ENCODE assay signal across 14 cellular contexts in genomic region chr5:14444988-14445387, GRCh38.
A peak's percentile ranks its signal among the peaks of the same experiment; 100 is the strongest.
DNase-seq lines count a peak whose midpoint lies in the region; ATAC-seq and TF ChIP-seq lines count a peak whose summit lies in the region.
"Had no signal": no experiment of that assay in that cellular context is flagged by ENCODE, and none has a peak within 500 bp of the region (broad histone marks: within the 10 kb centered on the region; RNA-seq: fewer than 3 reads in every experiment).

No MANE protein-coding gene starts in this region.

- 58 to 66% methylated on average over 4 of the region's 4 CpGs for WGBS in upper lobe of left lung, 2 donors

- H3K27ac ChIP-seq in upper lobe of left lung = no peak overlapping the region
- H3K27ac ChIP-seq: C4-2B had no signal

- H3K36me3 ChIP-seq in BE2C (no peaks in the 10 kb centered on the region; the same call in 1 of the 2 replicates), upper lobe of left lung (peaks cover 0 to 9% (median 4%) of the 10 kb centered on the region in 4 donors)

- H3K4me3 Mint-ChIP-seq in endothelial cell (ENCODE audit: unreplicated experiment) = no peak overlapping the region
- H3K4me3 Mint-ChIP-seq in neural crest cell = peak overlapping the region; percentile 16
- no peak overlapping the region for H3K4me3 Mint-ChIP-seq in activated T-cell treated with anti-CD3 and anti-CD28 coated beads, Interleukin-2, amount 50 U/mL, for 72 hours
- H3K4me3 Mint-ChIP-seq: activated CD4-positive, alpha-beta T cell treated with anti-CD3 and anti-CD28 coated beads for 36 hours had no signal

- no peak for TF ChIP-seq EP300 in upper lobe of left lung (IDR thresholded peaks at IDR 0.05)

- no peaks in the 10 kb centered on the region for H3K9me3 Mint-ChIP-seq in endothelial cell (ENCODE audit: unreplicated experiment)
- no peaks in the 10 kb centered on the region for H3K9me3 Mint-ChIP-seq in neural crest cell
- H3K9me3 Mint-ChIP-seq in activated T-cell treated with anti-CD3 and anti-CD28 coated beads, Interleukin-2, amount 50 U/mL, for 72 hours = no peaks in the 10 kb centered on the region

- H3K4me1 ChIP-seq in BE2C (peaks cover 41% of the 10 kb centered on the region), upper lobe of left lung (peaks cover 5 to 25% (median 6%) of the 10 kb centered on the region in 4 donors)

- DNase-seq in BE2C (no peak), NCI-H69 (lab: John Stamatoyannopoulos, UW) (peak; percentile 66), endothelial cell (ENCODE audit: low spot score) (no peak), neural crest cell (ENCODE audit: low read depth, low spot score) (no peak), Ammon's horn (ENCODE audit: low spot score) (no peak), upper lobe of left lung (no peak)
- DNase-seq in activated T-cell treated with anti-CD3 and anti-CD28 coated beads, Interleukin-2, amount 50 U/mL, for 72 hours = no peak
- DNase-seq: activated CD4-positive, alpha-beta T cell treated with anti-CD3 and anti-CD28 coated beads for 36 hours; activated naive CD4-positive, alpha-beta T cell; cortex of kidney; NCI-H2227 treated with DMSO at 0.1 percent for 48 hours; stimulated activated naive CD4-positive, alpha-beta T cell treated with Interleukin-2 at 50 U/mL for 16 hours had no signal

- H3K36me3 Mint-ChIP-seq in endothelial cell (ENCODE audit: low read depth, unreplicated experiment) (peaks cover 36% of the 10 kb centered on the region), neural crest cell (ENCODE audit: low read depth) (no peaks in the 10 kb centered on the region)
- H3K36me3 Mint-ChIP-seq in activated T-cell treated with anti-CD3 and anti-CD28 coated beads, Interleukin-2, amount 50 U/mL, for 72 hours (ENCODE audit: insufficient read depth in 2 of 2) = no peaks in the 10 kb centered on the region

- H3K4me1 Mint-ChIP-seq in endothelial cell (ENCODE audit: unreplicated experiment) (peaks cover 72% of the 10 kb centered on the region), neural crest cell (peaks cover 90% of the 10 kb centered on the region)
- H3K4me1 Mint-ChIP-seq in activated T-cell treated with anti-CD3 and anti-CD28 coated beads, Interleukin-2, amount 50 U/mL, for 72 hours (ENCODE audit: low read depth) = peaks cover 13% of the 10 kb centered on the region

- H3K27me3 ChIP-seq in BE2C (no peaks in the 10 kb centered on the region), upper lobe of left lung (no peaks in the 10 kb centered on the region)

- H3K9me3 ChIP-seq in BE2C (no peaks in the 10 kb centered on the region), upper lobe of left lung (no peaks in the 10 kb centered on the region)

- H3K27me3 Mint-ChIP-seq in endothelial cell (ENCODE audit: unreplicated experiment) (peaks cover 7% of the 10 kb centered on the region), neural crest cell (ENCODE audit: low read depth) (no peaks in the 10 kb centered on the region)
- H3K27me3 Mint-ChIP-seq in activated T-cell treated with anti-CD3 and anti-CD28 coated beads, Interleukin-2, amount 50 U/mL, for 72 hours (ENCODE audit: low read depth) = peaks cover 9% of the 10 kb centered on the region
- H3K27me3 Mint-ChIP-seq: activated CD4-positive, alpha-beta T cell treated with anti-CD3 and anti-CD28 coated beads for 36 hours had no signal

- ATAC-seq in GM21367 (IDR thresholded peaks at IDR 0.05; ENCODE audit: unreplicated experiment) (no peak), upper lobe of left lung (ENCODE audit: low FRiP score in 2 of 2) (no peak)
- ATAC-seq in activated T-cell treated with anti-CD3 and anti-CD28 coated beads, Interleukin-2, amount 50 U/mL, for 72 hours (replicated peaks in 1 of 2) = no peak
- ATAC-seq: activated CD4-positive, alpha-beta T cell treated with anti-CD3 and anti-CD28 coated beads for 36 hours had no signal

- TF ChIP-seq CTCF in BE2C (IDR thresholded peaks at IDR 0.05; ENCODE audit: low read depth, low read length) (no peak), endothelial cell (IDR thresholded peaks at IDR 0.05; ENCODE audit: unreplicated experiment) (no peak), neural crest cell (conservative IDR thresholded peaks at IDR 0.05) (no peak), upper lobe of left lung (IDR thresholded peaks at IDR 0.05) (no peak)

- TF ChIP-seq POLR2A in upper lobe of left lung (IDR thresholded peaks at IDR 0.05) = no peak

- H3K27ac Mint-ChIP-seq in endothelial cell (ENCODE audit: unreplicated experiment) (peak overlapping the region; percentile 99), neural crest cell (ENCODE audit: unreplicated experiment) (peak overlapping the region; percentile 64)
- no peak overlapping the region for H3K27ac Mint-ChIP-seq in activated T-cell treated with anti-CD3 and anti-CD28 coated beads, Interleukin-2, amount 50 U/mL, for 72 hours
- H3K27ac Mint-ChIP-seq: activated CD4-positive, alpha-beta T cell treated with anti-CD3 and anti-CD28 coated beads for 36 hours had no signal

- H3K4me3 ChIP-seq in BE2C (ENCODE audit: low read depth, low read length) (peak overlapping the region; percentile 3; the same call in 1 of the 2 replicates), upper lobe of left lung (no peak overlapping the region)
